18 cellular contexts compared by ENCODE assay signal in genomic region chr1:93769767-93770166, GRCh38.
"Had no signal": no experiment of that assay in that cellular context is flagged by ENCODE, and none has a peak within 500 bp of the region (broad histone marks: within the 10 kb centered on the region; RNA-seq: fewer than 3 reads in every experiment).

No MANE protein-coding gene starts in this region.

- H3K36me3 Mint-ChIP-seq: activated naive CD8-positive, alpha-beta T cell treated with anti-CD3 and anti-CD28 coated beads for 36 hours; brain; natural killer cell treated with Interleukin-12 subunit alpha and Interleukin-12 subunit beta and Interleukin-15 and Interleukin-18, amount 100 ng/mL, for 72 hours had no signal

- H3K4me3 ChIP-seq: hepatocyte, thyroid gland had no signal

- H3K36me3 ChIP-seq: thyroid gland had no signal

- H3K27ac ChIP-seq: epithelial cell of prostate, hepatocyte had no signal

- H3K4me3 Mint-ChIP-seq: activated naive CD8-positive, alpha-beta T cell treated with anti-CD3 and anti-CD28 coated beads for 36 hours; natural killer cell treated with Interleukin-12 subunit alpha and Interleukin-12 subunit beta and Interleukin-15 and Interleukin-18, amount 100 ng/mL, for 72 hours had no signal

- DNase-seq: activated CD4-positive, alpha-beta T cell treated with anti-CD3 and anti-CD28 coated beads for 1 hour; activated naive CD8-positive, alpha-beta T cell treated with anti-CD3 and anti-CD28 coated beads for 36 hours; central memory CD4-positive, alpha-beta T cell; dorsolateral prefrontal cortex; left cardiac atrium; stimulated activated CD4-positive, alpha-beta T cell treated with anti-CD3 and anti-CD28 coated beads, Interleukin-12 subunit alpha, Interleukin-12 subunit beta, amount 100 ng/mL, for 4 hours; stimulated activated CD4-positive, alpha-beta T cell treated with anti-CD3 and anti-CD28 coated beads, Interleukin-1b, Interleukin-23, amount 100 ng/mL, for 48 hours; stimulated activated CD8-positive, alpha-beta memory T cell treated with anti-CD3 and anti-CD28 coated beads, Interleukin-4, amount 100 ng/mL, for 48 hours; stimulated activated naive CD4-positive, alpha-beta T cell; T-helper 1 cell; T-helper 9 cell had no signal

- H3K27ac Mint-ChIP-seq: activated naive CD8-positive, alpha-beta T cell treated with anti-CD3 and anti-CD28 coated beads for 36 hours had no signal

- H3K27me3 Mint-ChIP-seq: activated naive CD8-positive, alpha-beta T cell treated with anti-CD3 and anti-CD28 coated beads for 36 hours; natural killer cell treated with Interleukin-12 subunit alpha and Interleukin-12 subunit beta and Interleukin-15 and Interleukin-18, amount 100 ng/mL, for 72 hours had no signal

- H2AFZ ChIP-seq: hepatocyte had no signal

- H3K9me3 ChIP-seq: thyroid gland had no signal

- ATAC-seq: natural killer cell treated with Interleukin-12 subunit alpha and Interleukin-12 subunit beta and Interleukin-15 and Interleukin-18, amount 100 ng/mL, for 72 hours had no signal

- H3K9me3 Mint-ChIP-seq: activated naive CD8-positive, alpha-beta T cell treated with anti-CD3 and anti-CD28 coated beads for 36 hours; brain; natural killer cell treated with Interleukin-12 subunit alpha and Interleukin-12 subunit beta and Interleukin-15 and Interleukin-18, amount 100 ng/mL, for 72 hours had no signal

- H3K79me2 ChIP-seq: hepatocyte had no signal

- FAIRE-seq: colon, islet of Langerhans had no signal

- H3K27me3 ChIP-seq: hepatocyte, thyroid gland had no signal
